ENCODE assay signal across 9 cellular contexts in genomic region chr15:63945005-63945788, GRCh38.
DNase-seq lines count a peak whose midpoint lies in the region; ATAC-seq and TF ChIP-seq lines count a peak whose summit lies in the region.
"Had no signal": no experiment of that assay in that cellular context is flagged by ENCODE, and none has a peak within 500 bp of the region (broad histone marks: within the 10 kb centered on the region; RNA-seq: fewer than 3 reads in every experiment).

No MANE protein-coding gene starts in this region.

- no peaks in the 10 kb centered on the region for H3K9me3 Mint-ChIP-seq in WTC11

- H3K27me3 Mint-ChIP-seq in WTC11 (ENCODE audit: low read depth), result no peaks in the 10 kb centered on the region

- no peak overlapping the region for H3K27ac Mint-ChIP-seq in WTC11

- peak; percentile 51 for DNase-seq in NCI-H1436 (lab: John Stamatoyannopoulos, UW)
- no peak for DNase-seq in NCI-H1436 treated with DMSO at 0.1 percent for 48 hours (lab: John Stamatoyannopoulos, UW)
- peak; percentile 36 for DNase-seq in NCI-H1105 treated with DMSO at 0.1 percent for 48 hours (lab: John Stamatoyannopoulos, UW)
- DNase-seq in WTC11 (ENCODE audit: low spot score), result peak; percentile 82
- peak; percentile 82 to 83 for DNase-seq in breast epithelium (ENCODE audit: low spot score in 2 of 2)
- peak; percentile 81 for DNase-seq in islet precursor cell
- DNase-seq in stimulated activated CD4-positive, alpha-beta T cell treated with anti-CD3 and anti-CD28 coated beads, Interleukin-1b, Interleukin-23, amount 100 ng/mL, for 48 hours, result peak; percentile 61

- H3K27me3 ChIP-seq in breast epithelium, result no peaks in the 10 kb centered on the region
- H3K27me3 ChIP-seq: BLaER1 treated with 17β-estradiol and CSF1 and Interleukin-3, amounts not matched to agents 10 nM and 100 nM had no signal

- POLR2A ChIA-PET in WTC11 (lab: Charles Lee), result interaction anchor here (0.5 kb wide), 2 partner anchors 13 to 206 kb away, joined by 5 to 7 read pairs; partner anchors contain the start of gene SNX22

- CTCF ChIA-PET in WTC11 (lab: Charles Lee), result interaction anchor here (0.6 to 4.4 kb wide), 79 partner anchors 12 to 605 kb away, joined by 3 to 80 read pairs (median 5); partner anchors contain the start of genes CIAO2A and DAPK2

- intact Hi-C loops in breast epithelium (cut with DNase I; ENCODE audit: low total_unique reads), result no loop called here

- peaks cover under 1 to 9% of the 10 kb centered on the region in 2 donors for H3K4me1 ChIP-seq in breast epithelium

- no peaks in the 10 kb centered on the region for H3K9me3 ChIP-seq in breast epithelium
- H3K9me3 ChIP-seq: BLaER1 treated with 17β-estradiol and CSF1 and Interleukin-3, amounts not matched to agents 10 nM and 100 nM had no signal

- H3K4me1 Mint-ChIP-seq in WTC11, result peaks cover 2% of the 10 kb centered on the region

- H3K36me3 ChIP-seq in breast epithelium, result no peaks in the 10 kb centered on the region
- H3K36me3 ChIP-seq: BLaER1 treated with 17β-estradiol and CSF1 and Interleukin-3, amounts not matched to agents 10 nM and 100 nM had no signal

- H3K36me3 Mint-ChIP-seq in WTC11, result no peaks in the 10 kb centered on the region

- H3K4me3 ChIP-seq in breast epithelium, result peak overlapping the region in 1 of 3 donors; percentile 41
- H3K4me3 ChIP-seq: BLaER1 treated with 17β-estradiol and CSF1 and Interleukin-3, amounts not matched to agents 10 nM and 100 nM had no signal

- ATAC-seq in WTC11 (peak; percentile 97), GM21423 (IDR thresholded peaks at IDR 0.05; ENCODE audit: unreplicated experiment) (no peak)

- TF ChIP-seq POLR2A in breast epithelium (IDR thresholded peaks at IDR 0.05), result no peak

- H3K4me3 Mint-ChIP-seq in WTC11, result no peak overlapping the region

- H3K27ac ChIP-seq in breast epithelium, result peak overlapping the region; percentile 94
- H3K27ac ChIP-seq: BLaER1 treated with 17β-estradiol and CSF1 and Interleukin-3, amounts not matched to agents 10 nM and 100 nM had no signal

- peak; percentile 87 for TF ChIP-seq CTCF in WTC11 (IDR thresholded peaks at IDR 0.05)
- peak; percentile 81 to 94 (median 89) for TF ChIP-seq CTCF in breast epithelium (IDR thresholded peaks at IDR 0.05)

TF ChIP-seq in WTC11, 78 proteins besides CTCF, POLR2A, EP300 and RAD21:
- TF ChIP-seq FOXP4 (CRISPR knock-in tag; IDR thresholded peaks at IDR 0.05) (no peak), MAX (CRISPR knock-in tag; IDR thresholded peaks at IDR 0.05) (peak; percentile 41; the same call in 1 of the 2 replicates), ESRRA (CRISPR knock-in tag; IDR thresholded peaks at IDR 0.05; ENCODE audit: borderline replicate concordance) (no peak), ZNF416 (CRISPR knock-in tag; IDR thresholded peaks at IDR 0.05) (no peak), HMGXB4 (CRISPR knock-in tag; IDR thresholded peaks at IDR 0.05) (0 out of 2 replicates have a peak, but pooled peaks have one; percentile 41), AFF4 (CRISPR knock-in tag; IDR thresholded peaks at IDR 0.05; ENCODE audit: borderline replicate concordance) (no peak), AR (CRISPR knock-in tag; IDR thresholded peaks at IDR 0.05) (no peak), ZNF512 (CRISPR knock-in tag; IDR thresholded peaks at IDR 0.05; ENCODE audit: borderline replicate concordance) (no peak)
TF ChIP-seq in WTC11: peak in this region for 2.
